ENCODE assay signal across 30 cellular contexts in the genomic region with DNA sequence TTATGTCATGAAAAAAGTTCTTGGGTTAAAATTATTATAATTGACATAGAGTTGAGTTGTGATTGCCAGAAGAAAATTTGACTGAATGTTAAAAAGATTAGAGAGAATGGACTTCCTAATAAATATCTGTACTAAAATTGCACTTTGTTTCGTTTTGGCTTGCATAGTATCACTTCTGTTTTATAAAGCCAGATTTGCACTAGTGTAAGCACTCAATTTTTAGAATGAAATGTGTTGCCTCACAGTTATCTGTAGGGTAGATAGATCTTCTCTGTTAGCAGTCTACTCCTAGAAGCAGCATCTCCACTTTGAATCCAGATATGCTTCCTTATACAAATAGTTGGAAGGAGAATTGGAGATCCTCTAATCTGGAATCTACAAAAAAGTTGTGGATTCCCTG.
DNase-seq lines count a peak whose midpoint lies in the region; ATAC-seq, FAIRE-seq and TF ChIP-seq lines count a peak whose summit lies in the region.
"Had no signal": no experiment of that assay in that cellular context is flagged by ENCODE, and none has a peak within 500 bp of the region (broad histone marks: within the 10 kb centered on the region; RNA-seq: fewer than 3 reads in every experiment).

No MANE protein-coding gene starts in this region.

- 0 out of 2 replicates have a peak, but pooled peaks cover 5% of the 10 kb centered on the region for H4K20me1 ChIP-seq in OCI-LY3 (ENCODE audit: insufficient read depth, low read length)

- peak overlapping the region; percentile 30 for H3K27ac ChIP-seq in OCI-LY3 (ENCODE audit: low read length)
- no peak overlapping the region for H3K27ac ChIP-seq in kidney (ENCODE audit: low read depth in 2 of 2, low read length in 2 of 2)
- H3K27ac ChIP-seq: ascending aorta, coronary artery had no signal

- no peaks in the 10 kb centered on the region for H3K79me2 ChIP-seq in OCI-LY3 (ENCODE audit: low read length)

- peaks cover 16% of the 10 kb centered on the region for H3K4me1 ChIP-seq in OCI-LY3 (ENCODE audit: low read length)
- H3K4me1 ChIP-seq in kidney (ENCODE audit: control insufficient read depth in 1 of 2, insufficient read depth in 1 of 2, low read depth in 1 of 2, low read length in 2 of 2): no peaks in the 10 kb centered on the region
- H3K4me1 ChIP-seq: ascending aorta, heart right ventricle had no signal

- intact Hi-C loops in kidney (cut with DNase I): no loop called here

- peak; percentile 56 for ATAC-seq in GM18498 (IDR thresholded peaks at IDR 0.05; ENCODE audit: unreplicated experiment)
- ATAC-seq in HG02973 (IDR thresholded peaks at IDR 0.05; ENCODE audit: unreplicated experiment): peak; percentile 56
- no peak for ATAC-seq in HG02571 (IDR thresholded peaks at IDR 0.05; ENCODE audit: unreplicated experiment)
- no peak for ATAC-seq in HG03469 (IDR thresholded peaks at IDR 0.05; ENCODE audit: unreplicated experiment)
- ATAC-seq: effector memory CD8-positive, alpha-beta T cell; heart right ventricle had no signal

- no peak overlapping the region for H2AFZ ChIP-seq in OCI-LY3 (ENCODE audit: low read depth, low read length)

- peak overlapping the region; percentile 8 for H3K4me3 ChIP-seq in OCI-LY3 (ENCODE audit: low read length)
- no peak overlapping the region for H3K4me3 ChIP-seq in kidney (ENCODE audit: low read length in 2 of 2)
- H3K4me3 ChIP-seq: ascending aorta, coronary artery, heart right ventricle, lung, smooth muscle cell, transverse colon had no signal

- H3K9ac ChIP-seq in OCI-LY3 (ENCODE audit: low read length) (no peak overlapping the region), kidney (ENCODE audit: low read length in 2 of 2) (no peak overlapping the region)
- H3K9ac ChIP-seq: SK-N-SH had no signal

- H3K27me3 ChIP-seq in OCI-LY3 (ENCODE audit: low read depth, low read length): no peaks in the 10 kb centered on the region
- H3K27me3 ChIP-seq: ascending aorta, heart right ventricle, transverse colon had no signal

- no peak for FAIRE-seq in kidney (lab: Jason Lieb, UNC)
- FAIRE-seq: H54 had no signal

- TF ChIP-seq CTCF in OCI-LY3 (IDR thresholded peaks at IDR 0.05; ENCODE audit: low read depth, low read length): no peak
- no peak for TF ChIP-seq CTCF in kidney (IDR thresholded peaks at IDR 0.05; ENCODE audit: borderline replicate concordance, extremely low read depth, insufficient read depth)

- H3K4me2 ChIP-seq in OCI-LY3 (ENCODE audit: low read length): peak overlapping the region; percentile 46
- H3K4me2 ChIP-seq: SK-N-SH, smooth muscle cell had no signal

- DNase-seq in CD1c-positive myeloid dendritic cell (ENCODE audit: extremely low spot score) (peak; percentile 55), kidney (no peak), amniotic stem cell (lab: John Stamatoyannopoulos, UW) (no peak)
- DNase-seq: activated CD4-positive, alpha-beta T cell treated with anti-CD3 and anti-CD28 coated beads for 4 hours; activated T-cell treated with anti-CD3 and anti-CD28 coated beads for 4 hours; CD8-positive, alpha-beta memory T cell; DMS 273 treated with DMSO at 0.1 percent for 48 hours; effector memory CD8-positive, alpha-beta T cell; EL; heart right ventricle; kidney glomerular epithelial cell; NCI-H2081 treated with DMSO at 0.1 percent for 48 hours; NCI-H226; NCI-H748 treated with DMSO at 0.1 percent for 48 hours; nephron progenitor cell; OCI-M1; SK-N-SH; stimulated activated CD4-positive, alpha-beta T cell treated with anti-CD3 and anti-CD28 coated beads, Interleukin-1b, Interleukin-23, amount 100 ng/mL, for 48 hours; T-helper 2 cell; transverse colon had no signal

- H3K9me3 ChIP-seq in OCI-LY3 (ENCODE audit: insufficient read depth, low read length) (no peaks in the 10 kb centered on the region), kidney (ENCODE audit: control insufficient read depth in 1 of 2, low read length in 2 of 2) (no peaks in the 10 kb centered on the region)
- H3K9me3 ChIP-seq: ascending aorta, heart right ventricle, SK-N-SH, transverse colon had no signal

- H3K36me3 ChIP-seq in OCI-LY3 (replicated peaks; ENCODE audit: low read depth, low read length): peaks cover 4% of the 10 kb centered on the region
- no peaks in the 10 kb centered on the region for H3K36me3 ChIP-seq in kidney (ENCODE audit: control insufficient read depth in 1 of 2, insufficient read depth in 2 of 2, low read length in 2 of 2)
- H3K36me3 ChIP-seq: transverse colon had no signal

Comparison
In these comparisons a context has a peak if more than half of its experiments do, and no peak if none do; other contexts are left out.
1. ATAC-seq: peak in GM18498 (single experiment) and HG02973 (single experiment); none in HG02571 (single experiment) and HG03469 (single experiment).